Comparison of ENCODE assay signal across 8 cellular contexts in genomic region chr14:105351920-105352871, GRCh38. TPM values are rescaled to one million over a fixed set of nuclear protein-coding genes. Genes with fewer than 3 reads are reported as not detected.
DNase-seq lines count a peak whose midpoint lies in the region; ATAC-seq, FAIRE-seq and TF ChIP-seq lines count a peak whose summit lies in the region.

No MANE protein-coding gene starts in this region.

- peaks cover 3 to 4% (median 4%) of the 10 kb centered on the region in 3 donors for H3K4me1 Mint-ChIP-seq in IgD-negative memory B cell

- DNase-seq in GM12892 (ENCODE audit: insufficient read length) (peak; percentile 89), epidermal melanocyte (ENCODE audit: insufficient read length, low spot score) (peak; percentile 99), mucosa of descending colon (peak; percentile 79 to 90 (median 88))
- DNase-seq in activated CD8-positive, alpha-beta memory T cell treated with anti-CD3 and anti-CD28 coated beads, Interleukin-2, amount 50 U/mL, for 1 hour (ENCODE audit: extremely low read depth): peak; percentile 76
- peak; percentile 75 for DNase-seq in stimulated activated CD8-positive, alpha-beta memory T cell treated with anti-CD3 and anti-CD28 coated beads, Interleukin-4, amount 100 ng/mL, for 24 hours (ENCODE audit: low read depth)

- H3K36me3 ChIP-seq in OCI-LY1 (ENCODE audit: insufficient read depth, low read length) (no peaks in the 10 kb centered on the region), mucosa of descending colon (ENCODE audit: low read depth) (no peaks in the 10 kb centered on the region)

- H3K4me3 ChIP-seq in OCI-LY1 (ENCODE audit: low read depth, low read length, poor library complexity, severe bottlenecking) (no peak overlapping the region), mucosa of descending colon (no peak overlapping the region)

- no peaks in the 10 kb centered on the region for H4K20me1 ChIP-seq in OCI-LY1 (ENCODE audit: insufficient read depth, low read length)

- H3K9ac ChIP-seq in OCI-LY1 (ENCODE audit: low read length): no peak overlapping the region

- no peak for TF ChIP-seq POLR2A in GM12892 (IDR thresholded peaks at IDR 0.05; ENCODE audit: low read depth, low read length)

- no peaks in the 10 kb centered on the region for H3K9me3 Mint-ChIP-seq in IgD-negative memory B cell

- H3K4me2 ChIP-seq in OCI-LY1 (ENCODE audit: low read length): no peak overlapping the region

- no peaks in the 10 kb centered on the region for H3K79me2 ChIP-seq in OCI-LY1 (ENCODE audit: insufficient read depth, low read length)

- H3K27me3 ChIP-seq in OCI-LY1 (ENCODE audit: insufficient read depth, low read length): 0 out of 2 replicates have a peak, but pooled peaks cover 4% of the 10 kb centered on the region

- peak; percentile 97 for ATAC-seq in mucosa of descending colon
- no peak for ATAC-seq in HG02938 (IDR thresholded peaks at IDR 0.05; ENCODE audit: unreplicated experiment)

- FAIRE-seq in GM12892 (lab: Jason Lieb, UNC): peak; percentile 93

- no peak overlapping the region for H3K27ac ChIP-seq in OCI-LY1 (ENCODE audit: low read depth, low read length, poor library complexity, severe bottlenecking)

- H3K4me3 Mint-ChIP-seq in IgD-negative memory B cell: peak overlapping the region in 1 of 4 donors; percentile 1

- TF ChIP-seq CTCF in OCI-LY1 (IDR thresholded peaks at IDR 0.05; ENCODE audit: low read length) (peak; percentile 96), mucosa of descending colon (IDR thresholded peaks at IDR 0.05) (peak; percentile 77)

- H3F3A ChIP-seq in OCI-LY1 (ENCODE audit: insufficient read depth, low read length): no peaks in the 10 kb centered on the region

- intact Hi-C loops in mucosa of descending colon (cut with DNase I, micrococcal nuclease): loop anchor here (5.0 kb wide), 1 partner anchor 150 kb away; no protein-coding TSS in a partner anchor

- no peaks in the 10 kb centered on the region for H3K9me3 ChIP-seq in OCI-LY1 (ENCODE audit: low read length)
- no peaks in the 10 kb centered on the region for H3K9me3 ChIP-seq in mucosa of descending colon

- H3K9me2 ChIP-seq in OCI-LY1 (ENCODE audit: low read depth, low read length): no peaks in the 10 kb centered on the region

- H3K4me1 ChIP-seq in OCI-LY1 (ENCODE audit: insufficient read depth, low read length, severe bottlenecking): no peaks in the 10 kb centered on the region
- no peaks in the 10 kb centered on the region for H3K4me1 ChIP-seq in mucosa of descending colon (ENCODE audit: low read depth)

- H2AFZ ChIP-seq in OCI-LY1 (ENCODE audit: low read length): no peak overlapping the region

- no peaks in the 10 kb centered on the region for H3K27me3 Mint-ChIP-seq in IgD-negative memory B cell

- no peaks in the 10 kb centered on the region for H3K36me3 Mint-ChIP-seq in IgD-negative memory B cell

- H3K27ac Mint-ChIP-seq in IgD-negative memory B cell: peak overlapping the region; percentile 49 to 92 (median 63)

RNA-seq across cellular contexts. Expression of gene PACS2, which starts 37.6 kb away (rescaled TPM):
- 8.5 TPM for polyA plus RNA-seq in GM12892 (2012; ENCODE audit: missing spikeins)
- 3.8 TPM for polyA plus RNA-seq in IgD-negative memory B cell
- 10 to 100 TPM; 71.7 to 84.3 (median 78.9) TPM for total RNA-seq in mucosa of descending colon

RNA-seq across cellular contexts. Expression of gene TEX22, which starts 46.1 kb away (rescaled TPM):
- 0.32 TPM for polyA plus RNA-seq in GM12892 (2012; ENCODE audit: missing spikeins)
- 1.0 TPM for polyA plus RNA-seq in IgD-negative memory B cell
- total RNA-seq in mucosa of descending colon: 1 to 10 TPM in 1 of 3 donors, under 1 TPM in 2; 0.84 to 2.0 (median 0.95) TPM

RNA-seq across cellular contexts. Expression of gene BRF1, which starts 51.4 kb away (rescaled TPM):
- polyA plus RNA-seq in GM12892 (2012; ENCODE audit: missing spikeins): 6.4 TPM
- polyA plus RNA-seq in IgD-negative memory B cell: 8.4 TPM
- total RNA-seq in mucosa of descending colon: 10 to 100 TPM; 27.4 to 40.1 (median 34.2) TPM
